In the genomic region with DNA sequence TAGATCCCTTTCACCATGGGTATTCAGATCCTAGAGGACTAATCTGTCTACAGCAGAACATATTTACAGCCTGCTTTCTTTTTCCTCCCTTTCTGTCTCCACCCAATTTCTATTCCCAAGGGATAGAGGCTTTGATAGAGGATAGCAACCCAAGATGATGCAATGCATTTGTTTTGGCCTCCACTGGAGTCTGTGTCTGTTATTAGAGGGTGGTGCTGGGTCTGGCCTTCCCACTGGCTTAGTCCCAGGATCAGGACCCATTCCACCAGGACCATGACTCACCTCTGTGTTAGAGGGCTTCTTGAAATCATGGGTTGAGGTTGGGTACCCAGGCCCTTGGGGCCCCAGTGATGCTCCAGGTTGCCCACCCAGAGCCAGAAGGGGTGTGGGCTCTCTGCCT, we compare ENCODE assay signal across 20 cellular contexts.
DNase-seq lines count a peak whose midpoint lies in the region; ATAC-seq and TF ChIP-seq lines count a peak whose summit lies in the region.
"Had no signal": no experiment of that assay in that cellular context is flagged by ENCODE, and none has a peak within 500 bp of the region (broad histone marks: within the 10 kb centered on the region; RNA-seq: fewer than 3 reads in every experiment).

No MANE protein-coding gene starts in this region.

- H3K4me1 Mint-ChIP-seq in stimulated activated memory B cell treated with anti-CD40 and anti-IgM and Interleukin-4, amounts not matched to agents 10 μg/mL and 1 μg/mL and 100 μg/mL, for 72 hours = peaks cover 8% of the 10 kb centered on the region

- no peak overlapping the region for H3K4me3 ChIP-seq in psoas muscle
- H3K4me3 ChIP-seq: GM12878, sigmoid colon had no signal

- peaks cover 7% of the 10 kb centered on the region for H3K27me3 Mint-ChIP-seq in stimulated activated memory B cell treated with anti-CD40 and anti-IgM and Interleukin-4, amounts not matched to agents 10 μg/mL and 1 μg/mL and 100 μg/mL, for 72 hours

- no peaks in the 10 kb centered on the region for H3K36me3 ChIP-seq in psoas muscle (ENCODE audit: insufficient read depth in 1 of 2, low read depth in 1 of 2)
- H3K36me3 ChIP-seq: neutrophil, sigmoid colon had no signal

- intact Hi-C loops in psoas muscle (cut with DNase I) = no loop called here

- H3K36me3 Mint-ChIP-seq in stimulated activated memory B cell treated with anti-CD40 and anti-IgM and Interleukin-4, amounts not matched to agents 10 μg/mL and 1 μg/mL and 100 μg/mL, for 72 hours = no peaks in the 10 kb centered on the region

- H3K4me3 Mint-ChIP-seq in stimulated activated memory B cell treated with anti-CD40 and anti-IgM and Interleukin-4, amounts not matched to agents 10 μg/mL and 1 μg/mL and 100 μg/mL, for 72 hours = no peak overlapping the region
- H3K4me3 Mint-ChIP-seq: activated CD4-positive, alpha-beta T cell treated with anti-CD3 and anti-CD28 coated beads for 36 hours; B cell had no signal

- H3K27ac ChIP-seq in psoas muscle = no peak overlapping the region
- H3K27ac ChIP-seq: neutrophil, sigmoid colon had no signal

- peak in 2 of 4 donors; percentile 25 to 55 for ATAC-seq in psoas muscle
- ATAC-seq in stimulated activated memory B cell treated with anti-CD40 and anti-IgM and Interleukin-4, amounts not matched to agents 10 μg/mL and 1 μg/mL and 100 μg/mL, for 72 hours = no peak
- ATAC-seq: activated CD4-positive, alpha-beta T cell treated with anti-CD3 and anti-CD28 coated beads for 36 hours; GM12878; Panc1 had no signal

- no peak overlapping the region for H3K27ac Mint-ChIP-seq in stimulated activated memory B cell treated with anti-CD40 and anti-IgM and Interleukin-4, amounts not matched to agents 10 μg/mL and 1 μg/mL and 100 μg/mL, for 72 hours
- H3K27ac Mint-ChIP-seq: activated CD4-positive, alpha-beta T cell treated with anti-CD3 and anti-CD28 coated beads for 36 hours; B cell had no signal

- peaks cover 2% of the 10 kb centered on the region for H3K4me1 ChIP-seq in psoas muscle

- H3K27me3 ChIP-seq in psoas muscle (ENCODE audit: insufficient read depth in 3 of 3, low read length in 2 of 3) = no peaks in the 10 kb centered on the region
- H3K27me3 ChIP-seq: neutrophil, sigmoid colon had no signal

- DNase-seq in EL (peak; percentile 18), NCI-H69 (lab: John Stamatoyannopoulos, UW) (peak; percentile 71), fibroblast of the conjunctiva (ENCODE audit: low read depth) (peak; percentile 83), psoas muscle (peak; percentile 25 to 60), T-helper 1 cell (no peak), erythroblast (lab: John Stamatoyannopoulos, UW) (no peak), medulla oblongata (ENCODE audit: extremely low spot score) (no peak)
- DNase-seq: activated CD4-positive, alpha-beta T cell treated with anti-CD3 and anti-CD28 coated beads for 36 hours; activated naive CD4-positive, alpha-beta T cell treated with Interleukin-2 at 50 U/mL for 16 hours; dermis blood vessel endothelial cell; NCI-H2029; NCI-H774; sigmoid colon; SK-N-SH; T1000 had no signal

- no peaks in the 10 kb centered on the region for H3K9me3 ChIP-seq in psoas muscle
- H3K9me3 ChIP-seq: neutrophil, sigmoid colon, SK-N-SH had no signal

- no peak for TF ChIP-seq POLR2A in erythroblast (IDR thresholded peaks at IDR 0.05; ENCODE audit: low read length)

- TF ChIP-seq CTCF in psoas muscle (IDR thresholded peaks at IDR 0.05) = no peak

- H3K9me3 Mint-ChIP-seq in stimulated activated memory B cell treated with anti-CD40 and anti-IgM and Interleukin-4, amounts not matched to agents 10 μg/mL and 1 μg/mL and 100 μg/mL, for 72 hours = no peaks in the 10 kb centered on the region

Comparison
In these comparisons a context has a peak if more than half of its experiments do, and no peak if none do; other contexts are left out.
1. DNase-seq: peak in EL (single experiment), NCI-H69 (single experiment), fibroblast of the conjunctiva (single experiment) and psoas muscle (2 of 2); none in T-helper 1 cell (0 of 5), erythroblast (0 of 2) and medulla oblongata (single experiment).